1 cellular context compared by ENCODE assay signal in genomic region chr18:5979971-5980457, GRCh38.
TF ChIP-seq lines count a peak whose summit lies in the region.

No MANE protein-coding gene starts in this region.

TF ChIP-seq in GM12878, 131 proteins besides CTCF, POLR2A, EP300 and RAD21 (continued from another document and continues in another):
- TF ChIP-seq ATF2 (IDR thresholded peaks at IDR 0.05; ENCODE audit: low read length): peak; percentile 78; the same call in 1 of the 2 replicates
- TF ChIP-seq ATF3 (IDR thresholded peaks at IDR 0.05; ENCODE audit: borderline replicate concordance, extremely low read depth, low read depth, low read length): no peak
- TF ChIP-seq ZZZ3 (IDR thresholded peaks at IDR 0.05; ENCODE audit: control insufficient read depth, insufficient read length, low read depth): no peak
- no peak for TF ChIP-seq E4F1 (IDR thresholded peaks at IDR 0.05; ENCODE audit: borderline replicate concordance, partially characterized antibody)
- TF ChIP-seq POU2F2 (IDR thresholded peaks at IDR 0.05; ENCODE audit: borderline replicate concordance, low read depth, low read length): 0 out of 3 replicates have a peak, but pooled peaks have one; percentile 18
- TF ChIP-seq NFIC (IDR thresholded peaks at IDR 0.05; ENCODE audit: low read depth, low read length): peak; percentile 56
- no peak for TF ChIP-seq CUX1 (IDR thresholded peaks at IDR 0.05; ENCODE audit: insufficient replicate concordance, low read depth, low read length)
- no peak for TF ChIP-seq HDAC2 (IDR thresholded peaks at IDR 0.05)
- TF ChIP-seq USF2 (IDR thresholded peaks at IDR 0.05; ENCODE audit: borderline replicate concordance, low read depth, low read length): peak; percentile 14; the same call in 1 of the 2 replicates
- TF ChIP-seq TBL1XR1 (IDR thresholded peaks at IDR 0.05; ENCODE audit: low read depth, low read length): no peak
- peak; percentile 89 for TF ChIP-seq BCL3 (IDR thresholded peaks at IDR 0.05; ENCODE audit: borderline replicate concordance, insufficient read depth, low read depth, low read length, poor library complexity, severe bottlenecking)
- no peak for TF ChIP-seq SREBF2 (IDR thresholded peaks at IDR 0.05; ENCODE audit: low read length)
- 0 out of 2 replicates have a peak, but pooled peaks have one; percentile 22 for TF ChIP-seq TCF3 (IDR thresholded peaks at IDR 0.05; ENCODE audit: borderline replicate concordance, insufficient read depth, low read depth, low read length)
- TF ChIP-seq RAD51 (IDR thresholded peaks at IDR 0.05): peak; percentile 62
- peak; percentile 47; the same call in 1 of the 2 replicates for TF ChIP-seq CREM (IDR thresholded peaks at IDR 0.05; ENCODE audit: low read depth)
- no peak for TF ChIP-seq CEBPZ (IDR thresholded peaks at IDR 0.05; ENCODE audit: low read depth, low read length)
- TF ChIP-seq MLLT1 (IDR thresholded peaks at IDR 0.05): peak; percentile 83
- TF ChIP-seq PAX5 (IDR thresholded peaks at IDR 0.05; ENCODE audit: borderline replicate concordance, low read depth, low read length): peak; percentile 47; the same call in 1 of the 2 replicates
- TF ChIP-seq BMI1 (IDR thresholded peaks at IDR 0.05; ENCODE audit: borderline replicate concordance): no peak
- no peak for TF ChIP-seq ZNF24 (IDR thresholded peaks at IDR 0.05)
- TF ChIP-seq RFX5 (IDR thresholded peaks at IDR 0.05; ENCODE audit: low read depth, low read length): no peak
- 0 out of 2 replicates have a peak, but pooled peaks have one; percentile 68 for TF ChIP-seq TCF12 (IDR thresholded peaks at IDR 0.05; ENCODE audit: low read depth, low read length)
- TF ChIP-seq ZNF384 (IDR thresholded peaks at IDR 0.05; ENCODE audit: borderline replicate concordance, low read depth, low read length): no peak
- no peak for TF ChIP-seq FOXK2 (IDR thresholded peaks at IDR 0.05)
- peak; percentile 66 for TF ChIP-seq RELB (IDR thresholded peaks at IDR 0.05; ENCODE audit: low read depth)
- no peak for TF ChIP-seq ZNF592 (IDR thresholded peaks at IDR 0.05)
- no peak for TF ChIP-seq NRF1 (conservative IDR thresholded peaks at IDR 0.05; ENCODE audit: low read depth, low read length)
- peak; percentile 35; the same call in 1 of the 2 replicates for TF ChIP-seq POLR2AphosphoS5 (IDR thresholded peaks at IDR 0.05; ENCODE audit: low read length)
- no peak for TF ChIP-seq MYC (IDR thresholded peaks at IDR 0.05; ENCODE audit: insufficient read depth, insufficient read length, insufficient replicate concordance, low read length, severe bottlenecking)
- TF ChIP-seq ASH2L (IDR thresholded peaks at IDR 0.05; ENCODE audit: borderline replicate concordance, low read depth): no peak
- peak; percentile 65 for TF ChIP-seq RUNX3 (IDR thresholded peaks at IDR 0.05; ENCODE audit: low read length)
